In the genomic region with DNA sequence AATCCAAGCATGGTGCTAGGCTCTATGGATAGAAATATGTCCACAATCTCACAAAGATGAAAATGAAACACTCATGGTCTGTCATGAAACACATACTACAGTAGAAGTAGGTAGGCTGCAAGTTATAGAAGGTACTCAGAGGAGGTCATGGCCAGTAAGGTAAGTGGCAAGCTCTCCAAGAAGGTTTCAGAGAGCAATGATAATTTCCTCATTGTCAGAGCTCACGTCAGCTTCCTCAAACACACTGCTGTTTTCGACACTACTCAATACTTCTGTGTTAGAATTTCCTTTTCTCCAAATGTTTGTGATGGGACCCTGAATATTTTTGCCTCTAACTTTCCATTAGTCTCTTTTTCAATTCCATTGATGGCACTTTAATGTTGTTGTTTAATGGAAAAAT, we compare ENCODE assay signal across 1 cellular context.
A peak's percentile ranks its signal among the peaks of the same experiment; 100 is the strongest.
TF ChIP-seq lines count a peak whose summit lies in the region.

No MANE protein-coding gene starts in this region.

TF ChIP-seq in GM12878, 131 proteins besides CTCF, POLR2A, EP300 and RAD21:
- TF ChIP-seq PAX5 (IDR thresholded peaks at IDR 0.05; ENCODE audit: borderline replicate concordance, low read depth, low read length) (no peak), TCF3 (IDR thresholded peaks at IDR 0.05; ENCODE audit: borderline replicate concordance, insufficient read depth, low read depth, low read length) (no peak), SUPT20H (IDR thresholded peaks at IDR 0.05; ENCODE audit: borderline replicate concordance, control insufficient read depth, low read depth, low read length) (no peak), CREB1 (IDR thresholded peaks at IDR 0.05; ENCODE audit: low read depth) (0 out of 2 replicates have a peak, but pooled peaks have one; percentile 18), NFIC (IDR thresholded peaks at IDR 0.05; ENCODE audit: low read depth, low read length) (0 out of 2 replicates have a peak, but pooled peaks have one; percentile 17)
- TF ChIP-seq, protein P1, sequence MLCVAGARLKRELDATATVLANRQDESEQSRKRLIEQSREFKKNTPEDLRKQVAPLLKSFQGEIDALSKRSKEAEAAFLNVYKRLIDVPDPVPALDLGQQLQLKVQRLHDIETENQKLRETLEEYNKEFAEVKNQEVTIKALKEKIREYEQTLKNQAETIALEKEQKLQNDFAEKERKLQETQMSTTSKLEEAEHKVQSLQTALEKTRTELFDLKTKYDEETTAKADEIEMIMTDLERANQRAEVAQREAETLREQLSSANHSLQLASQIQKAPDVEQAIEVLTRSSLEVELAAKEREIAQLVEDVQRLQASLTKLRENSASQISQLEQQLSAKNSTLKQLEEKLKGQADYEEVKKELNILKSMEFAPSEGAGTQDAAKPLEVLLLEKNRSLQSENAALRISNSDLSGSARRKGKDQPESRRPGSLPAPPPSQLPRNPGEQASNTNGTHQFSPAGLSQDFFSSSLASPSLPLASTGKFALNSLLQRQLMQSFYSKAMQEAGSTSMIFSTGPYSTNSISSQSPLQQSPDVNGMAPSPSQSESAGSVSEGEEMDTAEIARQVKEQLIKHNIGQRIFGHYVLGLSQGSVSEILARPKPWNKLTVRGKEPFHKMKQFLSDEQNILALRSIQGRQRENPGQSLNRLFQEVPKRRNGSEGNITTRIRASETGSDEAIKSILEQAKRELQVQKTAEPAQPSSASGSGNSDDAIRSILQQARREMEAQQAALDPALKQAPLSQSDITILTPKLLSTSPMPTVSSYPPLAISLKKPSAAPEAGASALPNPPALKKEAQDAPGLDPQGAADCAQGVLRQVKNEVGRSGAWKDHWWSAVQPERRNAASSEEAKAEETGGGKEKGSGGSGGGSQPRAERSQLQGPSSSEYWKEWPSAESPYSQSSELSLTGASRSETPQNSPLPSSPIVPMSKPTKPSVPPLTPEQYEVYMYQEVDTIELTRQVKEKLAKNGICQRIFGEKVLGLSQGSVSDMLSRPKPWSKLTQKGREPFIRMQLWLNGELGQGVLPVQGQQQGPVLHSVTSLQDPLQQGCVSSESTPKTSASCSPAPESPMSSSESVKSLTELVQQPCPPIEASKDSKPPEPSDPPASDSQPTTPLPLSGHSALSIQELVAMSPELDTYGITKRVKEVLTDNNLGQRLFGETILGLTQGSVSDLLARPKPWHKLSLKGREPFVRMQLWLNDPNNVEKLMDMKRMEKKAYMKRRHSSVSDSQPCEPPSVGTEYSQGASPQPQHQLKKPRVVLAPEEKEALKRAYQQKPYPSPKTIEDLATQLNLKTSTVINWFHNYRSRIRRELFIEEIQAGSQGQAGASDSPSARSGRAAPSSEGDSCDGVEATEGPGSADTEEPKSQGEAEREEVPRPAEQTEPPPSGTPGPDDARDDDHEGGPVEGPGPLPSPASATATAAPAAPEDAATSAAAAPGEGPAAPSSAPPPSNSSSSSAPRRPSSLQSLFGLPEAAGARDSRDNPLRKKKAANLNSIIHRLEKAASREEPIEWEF (IDR thresholded peaks at IDR 0.05; ENCODE audit: insufficient replicate concordance, low read depth, low read length) = no peak
TF ChIP-seq in GM12878: peak in this region for 2.
